Comparison of ENCODE assay signal across 14 cellular contexts in genomic region chr19:15173746-15174404, GRCh38. TPM values are rescaled to one million over a fixed set of nuclear protein-coding genes. Genes with fewer than 3 reads are reported as not detected.
DNase-seq lines count a peak whose midpoint lies in the region; ATAC-seq and TF ChIP-seq lines count a peak whose summit lies in the region.
"Had no signal": no experiment of that assay in that cellular context is flagged by ENCODE, and none has a peak within 500 bp of the region (broad histone marks: within the 10 kb centered on the region; RNA-seq: fewer than 3 reads in every experiment).

No MANE protein-coding gene starts in this region.

- H2AFZ ChIP-seq in osteoblast (ENCODE audit: low read length): no peak overlapping the region

- H3K4me3 Mint-ChIP-seq in activated CD4-positive, alpha-beta T cell treated with anti-CD3 and anti-CD28 coated beads for 36 hours: no peak overlapping the region
- H3K4me3 Mint-ChIP-seq in activated CD8-positive, alpha-beta T cell treated with anti-CD3 and anti-CD28 coated beads for 36 hours: no peak overlapping the region
- no peak overlapping the region for H3K4me3 Mint-ChIP-seq in activated T-cell treated with anti-CD3 and anti-CD28 coated beads, Interleukin-2, amount 50 U/mL, for 24 hours
- H3K4me3 Mint-ChIP-seq: brain, neural crest cell had no signal

- TF ChIP-seq CTCF in activated CD8-positive, alpha-beta T cell treated with anti-CD3 and anti-CD28 coated beads for 36 hours (IDR thresholded peaks at IDR 0.05): no peak
- peak; percentile 10 for TF ChIP-seq CTCF in osteoblast (IDR thresholded peaks at IDR 0.05; ENCODE audit: extremely low read depth, low read depth, low read length)

- CTCF ChIA-PET in activated CD4-positive, alpha-beta T cell treated with anti-CD3 and anti-CD28 coated beads for 36 hours (lab: Charles Lee): interaction anchor here (0.6 to 1.3 kb wide), 2 partner anchors 80 to 606 kb away, joined by 3 to 4 read pairs; no protein-coding TSS in a partner anchor
- CTCF ChIA-PET in activated CD8-positive, alpha-beta T cell treated with anti-CD3 and anti-CD28 coated beads for 36 hours (lab: Charles Lee): interaction anchor here (1.0 to 2.0 kb wide), 3 partner anchors 19 to 82 kb away, joined by 3 to 9 read pairs (median 6); no protein-coding TSS in a partner anchor

- no peaks in the 10 kb centered on the region for H3K9me3 ChIP-seq in MG63
- H3K9me3 ChIP-seq in osteoblast (ENCODE audit: low read depth, low read length): no peaks in the 10 kb centered on the region
- H3K9me3 ChIP-seq: Peyer's patch had no signal

- ATAC-seq in activated CD4-positive, alpha-beta T cell treated with anti-CD3 and anti-CD28 coated beads for 36 hours: no peak
- ATAC-seq in activated CD8-positive, alpha-beta T cell treated with anti-CD3 and anti-CD28 coated beads for 36 hours: no peak
- no peak for ATAC-seq in HG03097 (IDR thresholded peaks at IDR 0.05; ENCODE audit: low FRiP score, unreplicated experiment)

- no peaks in the 10 kb centered on the region for H3K36me3 Mint-ChIP-seq in activated CD4-positive, alpha-beta T cell treated with anti-CD3 and anti-CD28 coated beads for 36 hours (ENCODE audit: low read depth)
- H3K36me3 Mint-ChIP-seq in activated CD8-positive, alpha-beta T cell treated with anti-CD3 and anti-CD28 coated beads for 36 hours (ENCODE audit: low read depth): no peaks in the 10 kb centered on the region
- no peaks in the 10 kb centered on the region for H3K36me3 Mint-ChIP-seq in activated T-cell treated with anti-CD3 and anti-CD28 coated beads, Interleukin-2, amount 50 U/mL, for 24 hours (ENCODE audit: low read depth)

- H3K4me1 Mint-ChIP-seq in activated CD4-positive, alpha-beta T cell treated with anti-CD3 and anti-CD28 coated beads for 36 hours: peaks cover 4% of the 10 kb centered on the region
- peaks cover 4% of the 10 kb centered on the region for H3K4me1 Mint-ChIP-seq in activated CD8-positive, alpha-beta T cell treated with anti-CD3 and anti-CD28 coated beads for 36 hours (ENCODE audit: low read depth)
- H3K4me1 Mint-ChIP-seq in activated T-cell treated with anti-CD3 and anti-CD28 coated beads, Interleukin-2, amount 50 U/mL, for 24 hours (ENCODE audit: low read depth): peaks cover 4% of the 10 kb centered on the region

- peaks cover 5% of the 10 kb centered on the region for H4K20me1 ChIP-seq in osteoblast (ENCODE audit: insufficient read depth, low read length)

- no peaks in the 10 kb centered on the region for H3K4me1 ChIP-seq in osteoblast (ENCODE audit: insufficient read depth, low read length)

- H3K36me3 ChIP-seq in MG63: no peaks in the 10 kb centered on the region
- peaks cover 65% of the 10 kb centered on the region for H3K36me3 ChIP-seq in osteoblast (ENCODE audit: insufficient read depth, low read length)
- H3K36me3 ChIP-seq: Peyer's patch had no signal

- no peaks in the 10 kb centered on the region for H3K27me3 ChIP-seq in MG63
- no peaks in the 10 kb centered on the region for H3K27me3 ChIP-seq in osteoblast (ENCODE audit: insufficient read depth, low read length)
- H3K27me3 ChIP-seq: Peyer's patch had no signal

- H3K27me3 Mint-ChIP-seq in activated CD4-positive, alpha-beta T cell treated with anti-CD3 and anti-CD28 coated beads for 36 hours: peaks cover 8% of the 10 kb centered on the region
- peaks cover 11% of the 10 kb centered on the region for H3K27me3 Mint-ChIP-seq in activated CD8-positive, alpha-beta T cell treated with anti-CD3 and anti-CD28 coated beads for 36 hours
- H3K27me3 Mint-ChIP-seq in activated T-cell treated with anti-CD3 and anti-CD28 coated beads, Interleukin-2, amount 50 U/mL, for 24 hours: peaks cover 8% of the 10 kb centered on the region

- intact Hi-C loops in activated CD4-positive, alpha-beta T cell treated with anti-CD3 and anti-CD28 coated beads for 36 hours (cut with DNase I, micrococcal nuclease): no loop called here
- intact Hi-C loops in activated CD8-positive, alpha-beta T cell treated with anti-CD3 and anti-CD28 coated beads for 36 hours (cut with micrococcal nuclease): no loop called here

- no peaks in the 10 kb centered on the region for H3K9me3 Mint-ChIP-seq in activated CD4-positive, alpha-beta T cell treated with anti-CD3 and anti-CD28 coated beads for 36 hours (ENCODE audit: low read depth)
- no peaks in the 10 kb centered on the region for H3K9me3 Mint-ChIP-seq in activated CD8-positive, alpha-beta T cell treated with anti-CD3 and anti-CD28 coated beads for 36 hours
- no peaks in the 10 kb centered on the region for H3K9me3 Mint-ChIP-seq in activated T-cell treated with anti-CD3 and anti-CD28 coated beads, Interleukin-2, amount 50 U/mL, for 24 hours
- H3K9me3 Mint-ChIP-seq: brain, neural crest cell had no signal

- H3K4me3 ChIP-seq in MG63: no peak overlapping the region
- no peak overlapping the region for H3K4me3 ChIP-seq in osteoblast (ENCODE audit: insufficient read depth, low read length)
- H3K4me3 ChIP-seq: Peyer's patch had no signal

- peak; percentile 47 for DNase-seq in activated CD4-positive, alpha-beta T cell treated with anti-CD3 and anti-CD28 coated beads for 36 hours
- DNase-seq in activated CD4-positive, alpha-beta T cell treated with anti-CD3 and anti-CD28 coated beads, Interleukin-2, amount 50 U/mL, for 1 hour: no peak
- DNase-seq in MG63 (peak; percentile 32), osteoblast (ENCODE audit: insufficient read length, low spot score, missing footprints) (peak; percentile 66), C1 segment of cervical spinal cord (lab: John Stamatoyannopoulos, UW) (no peak)
- DNase-seq in activated CD8-positive, alpha-beta T cell treated with anti-CD3 and anti-CD28 coated beads for 36 hours: peak; percentile 32
- DNase-seq in activated T-cell treated with anti-CD3 and anti-CD28 coated beads, Interleukin-2, amount 50 U/mL, for 24 hours: no peak
- DNase-seq: HCEC 1CT, hippocampal formation, Peyer's patch had no signal

- H3K27ac Mint-ChIP-seq in activated CD4-positive, alpha-beta T cell treated with anti-CD3 and anti-CD28 coated beads for 36 hours: no peak overlapping the region
- H3K27ac Mint-ChIP-seq in activated CD8-positive, alpha-beta T cell treated with anti-CD3 and anti-CD28 coated beads for 36 hours: no peak overlapping the region
- H3K27ac Mint-ChIP-seq in activated T-cell treated with anti-CD3 and anti-CD28 coated beads, Interleukin-2, amount 50 U/mL, for 24 hours: no peak overlapping the region
- H3K27ac Mint-ChIP-seq: brain had no signal

- no peak overlapping the region for H3K27ac ChIP-seq in osteoblast (ENCODE audit: low read depth, low read length)
- H3K27ac ChIP-seq: Peyer's patch had no signal

- POLR2A ChIA-PET in activated CD4-positive, alpha-beta T cell treated with anti-CD3 and anti-CD28 coated beads for 36 hours (lab: Charles Lee): no interaction called here
- POLR2A ChIA-PET in activated CD8-positive, alpha-beta T cell treated with anti-CD3 and anti-CD28 coated beads for 36 hours (lab: Charles Lee): interaction anchor here (0.6 kb wide), 1 partner anchor 1005 kb away, joined by 3 read pairs; no protein-coding TSS in a partner anchor

- peaks cover 6% of the 10 kb centered on the region for H3K79me2 ChIP-seq in osteoblast (ENCODE audit: insufficient read depth, low read length)

- H3K4me2 ChIP-seq in osteoblast (ENCODE audit: insufficient read depth, low read length): no peak overlapping the region

RNA-seq across cellular contexts. Expression of gene NOTCH3, which starts 26.9 kb away (rescaled TPM):
- under 1 TPM; 0.02 to 0.25 TPM for total RNA-seq in activated CD4-positive, alpha-beta T cell treated with anti-CD3 and anti-CD28 coated beads for 36 hours
- 0.44 and 0.56 TPM in 2 replicates for total RNA-seq in MG63 (2014; rRNA removed; shearing (Covaris generic); ENCODE audit: low replicate concordance)
- total RNA-seq in activated CD8-positive, alpha-beta T cell treated with anti-CD3 and anti-CD28 coated beads for 36 hours: under 1 TPM in 1 of 2 experiments, not detected in 1; 0.16 TPM
- total RNA-seq in osteoblast: 49.8 and 51.8 TPM in 2 replicates

RNA-seq across cellular contexts. Expression of gene EPHX3, which starts 58.4 kb away (rescaled TPM):
- total RNA-seq in activated CD4-positive, alpha-beta T cell treated with anti-CD3 and anti-CD28 coated beads for 36 hours: under 1 TPM in 1 of 2 experiments, not detected in 1; 0.09 TPM
- not detected in 2 replicates for total RNA-seq in MG63 (2014; rRNA removed; shearing (Covaris generic); ENCODE audit: low replicate concordance)
- total RNA-seq in activated CD8-positive, alpha-beta T cell treated with anti-CD3 and anti-CD28 coated beads for 36 hours: not detected
- 0.29 TPM in 1 of 2 replicates, not detected in the other for total RNA-seq in osteoblast
- total RNA-seq: HT-29, Peyer's patch had no signal

Comparison
In these comparisons a context has a peak if more than half of its experiments do, and no peak if none do; other contexts are left out.
1. DNase-seq: peak in activated CD4-positive, alpha-beta T cell treated with anti-CD3 and anti-CD28 coated beads for 36 hours (single experiment), MG63 (single experiment), activated CD8-positive, alpha-beta T cell treated with anti-CD3 and anti-CD28 coated beads for 36 hours (single experiment) and osteoblast (single experiment); none in activated CD4-positive, alpha-beta T cell treated with anti-CD3 and anti-CD28 coated beads, Interleukin-2, amount 50 U/mL, for 1 hour (single experiment), activated T-cell treated with anti-CD3 and anti-CD28 coated beads, Interleukin-2, amount 50 U/mL, for 24 hours (single experiment) and C1 segment of cervical spinal cord (0 of 14).
2. RNA of gene NOTCH3, which starts 26.9 kb away (total RNA-seq): 49.8 to 51.8 TPM in osteoblast; 0.44 to 0.56 TPM in MG63, 0.02 to 0.25 TPM in activated CD4-positive, alpha-beta T cell treated with anti-CD3 and anti-CD28 coated beads for 36 hours and 0.16 TPM in activated CD8-positive, alpha-beta T cell treated with anti-CD3 and anti-CD28 coated beads for 36 hours; every median in the first group is over 10 times any median in the second.